In genomic region chr15:40594429-40594836, GRCh38 we compare ENCODE assay signal across 8 cellular contexts. TPM values are rescaled to one million over a fixed set of nuclear protein-coding genes. Genes with fewer than 3 reads are reported as not detected.
A peak's percentile ranks its signal among the peaks of the same experiment; 100 is the strongest.
DNase-seq lines count a peak whose midpoint lies in the region; ATAC-seq and TF ChIP-seq lines count a peak whose summit lies in the region.

No MANE protein-coding gene starts in this region.

- under 1% methylated on average over 31 of the region's 31 CpGs for WGBS in HUES64

- H3K9me3 Mint-ChIP-seq in activated T-cell treated with anti-CD3 and anti-CD28 coated beads, Interleukin-2, amount 50 U/mL, for 4 hours, result no peaks in the 10 kb centered on the region
- H3K9me3 Mint-ChIP-seq in endothelial cell (ENCODE audit: unreplicated experiment), result no peaks in the 10 kb centered on the region

- no peaks in the 10 kb centered on the region for H3K36me3 ChIP-seq in HUES64 (ENCODE audit: insufficient read depth, low read length)
- H3K36me3 ChIP-seq in SK-N-MC (ENCODE audit: insufficient read depth, low read length), result no peaks in the 10 kb centered on the region
- peaks cover 0 to 3% of the 10 kb centered on the region in 2 donors for H3K36me3 ChIP-seq in muscle layer of duodenum (ENCODE audit: control insufficient read depth in 1 of 2, insufficient read depth in 2 of 2, low read length in 2 of 2)

- no peaks in the 10 kb centered on the region for H3K36me3 Mint-ChIP-seq in activated T-cell treated with anti-CD3 and anti-CD28 coated beads, Interleukin-2, amount 50 U/mL, for 4 hours (ENCODE audit: insufficient read depth)
- H3K36me3 Mint-ChIP-seq in endothelial cell (ENCODE audit: low read depth, unreplicated experiment), result peaks cover 4% of the 10 kb centered on the region

- H3K4me3 Mint-ChIP-seq in activated T-cell treated with anti-CD3 and anti-CD28 coated beads, Interleukin-2, amount 50 U/mL, for 4 hours, result peak overlapping the region; percentile 89
- peak overlapping the region; percentile 97 for H3K4me3 Mint-ChIP-seq in endothelial cell (ENCODE audit: unreplicated experiment)

- peaks cover 27% of the 10 kb centered on the region for H3K4me1 Mint-ChIP-seq in activated T-cell treated with anti-CD3 and anti-CD28 coated beads, Interleukin-2, amount 50 U/mL, for 4 hours (ENCODE audit: low read depth)
- H3K4me1 Mint-ChIP-seq in endothelial cell (ENCODE audit: unreplicated experiment), result peaks cover 25% of the 10 kb centered on the region

- peaks cover 6% of the 10 kb centered on the region for H3K4me1 ChIP-seq in HUES64 (ENCODE audit: insufficient read depth, low read length)
- peaks cover 0 to 7% of the 10 kb centered on the region in 2 donors for H3K4me1 ChIP-seq in muscle layer of duodenum (ENCODE audit: control insufficient read depth in 1 of 2, insufficient read depth in 2 of 2, low read length in 2 of 2)

- no peak for TF ChIP-seq CTCF in endothelial cell (IDR thresholded peaks at IDR 0.05; ENCODE audit: unreplicated experiment)

- no peaks in the 10 kb centered on the region; the same call in 1 of the 2 replicates for H3K27me3 ChIP-seq in HUES64 (ENCODE audit: insufficient read depth, low read length)
- H3K27me3 ChIP-seq in muscle layer of duodenum (ENCODE audit: low read depth, low read length), result no peaks in the 10 kb centered on the region

- H3K27me3 Mint-ChIP-seq in activated T-cell treated with anti-CD3 and anti-CD28 coated beads, Interleukin-2, amount 50 U/mL, for 4 hours (ENCODE audit: low read depth), result peaks cover 4% of the 10 kb centered on the region
- peaks cover 19% of the 10 kb centered on the region for H3K27me3 Mint-ChIP-seq in endothelial cell (ENCODE audit: unreplicated experiment)

- H3K27ac Mint-ChIP-seq in endothelial cell (ENCODE audit: unreplicated experiment), result peak overlapping the region; percentile 99

- H3K27ac ChIP-seq in HUES64 (ENCODE audit: low read depth, low read length) (peak overlapping the region; percentile 83), SK-N-MC (peak overlapping the region; percentile 98), muscle layer of duodenum (ENCODE audit: low read length) (peak overlapping the region; percentile 99)

- H3K4me3 ChIP-seq in HUES64 (ENCODE audit: low read length), result peak overlapping the region; percentile 71
- H3K4me3 ChIP-seq in SK-N-MC, result peak overlapping the region; percentile 81
- peak overlapping the region; percentile 83 to 90 for H3K4me3 ChIP-seq in muscle layer of duodenum (ENCODE audit: low read depth in 1 of 2, low read length in 2 of 2)

- no peak for DNase-seq in activated T-cell treated with anti-CD3 and anti-CD28 coated beads, Interleukin-2, amount 50 U/mL, for 4 hours
- no peak for DNase-seq in activated T-cell treated with anti-CD3 and anti-CD28 coated beads, Interleukin-2, amount 50 U/mL, for 48 hours
- no peak for DNase-seq in SK-N-MC (ENCODE audit: low read depth, low spot score)
- DNase-seq in endothelial cell (ENCODE audit: low spot score), result peak; percentile 65
- DNase-seq in retina, result no peak

- ATAC-seq in activated T-cell treated with anti-CD3 and anti-CD28 coated beads, Interleukin-2, amount 50 U/mL, for 4 hours, result peak; percentile 61 to 68
- ATAC-seq in GM21737 (IDR thresholded peaks at IDR 0.05; ENCODE audit: unreplicated experiment), result peak; percentile 40

- H3K9me3 ChIP-seq in HUES64 (ENCODE audit: insufficient read depth, low read depth, low read length) (no peaks in the 10 kb centered on the region), SK-N-MC (ENCODE audit: low read depth, low read length) (no peaks in the 10 kb centered on the region), muscle layer of duodenum (ENCODE audit: control insufficient read depth in 1 of 2, low read length in 2 of 2) (no peaks in the 10 kb centered on the region)

- H3K9ac ChIP-seq in HUES64 (ENCODE audit: low read depth, low read length) (peak overlapping the region; percentile 89), SK-N-MC (ENCODE audit: insufficient read length) (peak overlapping the region; percentile 93)

RNA-seq across cellular contexts. Expression of gene KNL1, which starts 0.4 kb away (rescaled TPM):
- total RNA-seq in activated T-cell treated with anti-CD3 and anti-CD28 coated beads, Interleukin-2, amount 50 U/mL, for 4 hours, result 1 to 10 TPM; 2.9 to 4.1 (median 3.6) TPM
- polyA plus RNA-seq in HUES64 (2013, experiment 1 of 2), result 14.1 TPM
- polyA plus RNA-seq in HUES64 (2013, experiment 2 of 2), result 18.4 TPM
- 9.5 TPM for total RNA-seq in endothelial cell (ENCODE audit: unreplicated experiment)

RNA-seq across cellular contexts. Expression of gene RPUSD2, which starts 25.3 kb away (rescaled TPM):
- total RNA-seq in activated T-cell treated with anti-CD3 and anti-CD28 coated beads, Interleukin-2, amount 50 U/mL, for 4 hours, result 10 to 100 TPM; 33.3 to 41.1 (median 37.0) TPM
- polyA plus RNA-seq in HUES64 (2013, experiment 1 of 2), result 14.3 TPM
- polyA plus RNA-seq in HUES64 (2013, experiment 2 of 2), result 14.8 TPM
- total RNA-seq in endothelial cell (ENCODE audit: unreplicated experiment), result 11.5 TPM

RNA-seq across cellular contexts. Expression of gene CCDC32, which starts 29.6 kb away (rescaled TPM):
- total RNA-seq in activated T-cell treated with anti-CD3 and anti-CD28 coated beads, Interleukin-2, amount 50 U/mL, for 4 hours, result 10 to 100 TPM; 29.9 to 33.9 (median 31.0) TPM
- polyA plus RNA-seq in HUES64 (2013, experiment 1 of 2), result 14.7 TPM
- polyA plus RNA-seq in HUES64 (2013, experiment 2 of 2), result 10.5 TPM
- 40.4 TPM for total RNA-seq in endothelial cell (ENCODE audit: unreplicated experiment)
